ENCODE assay signal across 15 cellular contexts in genomic region chr15:100236981-100237720, GRCh38.
DNase-seq lines count a peak whose midpoint lies in the region; ATAC-seq and TF ChIP-seq lines count a peak whose summit lies in the region.
"Had no signal": no experiment of that assay in that cellular context is flagged by ENCODE, and none has a peak within 500 bp of the region (broad histone marks: within the 10 kb centered on the region; RNA-seq: fewer than 3 reads in every experiment).

No MANE protein-coding gene starts in this region.

- no peaks in the 10 kb centered on the region for H3K36me3 Mint-ChIP-seq in T-helper 2 cell treated with Interferon-gamma antibody and Interleukin-4, amounts not matched to agents 5 μg/mL and 100 μg/mL, for 36 hours (ENCODE audit: low read depth)
- no peaks in the 10 kb centered on the region for H3K36me3 Mint-ChIP-seq in activated naive CD4-positive, alpha-beta T cell treated with anti-CD3 and anti-CD28 coated beads, Interleukin-2, amount 50 U/mL, for 72 hours

- intact Hi-C loops in left ventricle myocardium superior (cut with micrococcal nuclease), result no loop called here

- peaks cover 17% of the 10 kb centered on the region for H4K20me1 ChIP-seq in DND-41 (ENCODE audit: insufficient read depth, low read length)

- H3K4me3 Mint-ChIP-seq in T-helper 2 cell treated with Interferon-gamma antibody and Interleukin-4, amounts not matched to agents 5 μg/mL and 100 μg/mL, for 36 hours, result no peak overlapping the region
- H3K4me3 Mint-ChIP-seq: CD4-positive, CD25-positive, alpha-beta regulatory T cell had no signal

- no peak overlapping the region for H2AFZ ChIP-seq in DND-41 (ENCODE audit: low read depth, low read length)

- H3K36me3 ChIP-seq in DND-41 (ENCODE audit: insufficient read depth, low read length), result peaks cover 98% of the 10 kb centered on the region
- H3K36me3 ChIP-seq: HAP-1 had no signal

- TF ChIP-seq CTCF in DND-41 (IDR thresholded peaks at IDR 0.05; ENCODE audit: borderline replicate concordance, extremely low read depth, low read length, poor library complexity, severe bottlenecking), result no peak

- no peak overlapping the region for H3K27ac Mint-ChIP-seq in T-helper 2 cell treated with Interferon-gamma antibody and Interleukin-4, amounts not matched to agents 5 μg/mL and 100 μg/mL, for 36 hours
- H3K27ac Mint-ChIP-seq in activated naive CD4-positive, alpha-beta T cell treated with anti-CD3 and anti-CD28 coated beads, Interleukin-2, amount 50 U/mL, for 72 hours, result peak overlapping the region in 1 of 2 donors; percentile 29
- H3K27ac Mint-ChIP-seq: CD4-positive, CD25-positive, alpha-beta regulatory T cell had no signal

- H3K9me3 Mint-ChIP-seq in T-helper 2 cell treated with Interferon-gamma antibody and Interleukin-4, amounts not matched to agents 5 μg/mL and 100 μg/mL, for 36 hours, result no peaks in the 10 kb centered on the region
- H3K9me3 Mint-ChIP-seq in activated naive CD4-positive, alpha-beta T cell treated with anti-CD3 and anti-CD28 coated beads, Interleukin-2, amount 50 U/mL, for 72 hours, result no peaks in the 10 kb centered on the region

- H3K9ac ChIP-seq in DND-41 (ENCODE audit: low read depth, low read length), result no peak overlapping the region

- no peaks in the 10 kb centered on the region for H3K4me1 Mint-ChIP-seq in T-helper 2 cell treated with Interferon-gamma antibody and Interleukin-4, amounts not matched to agents 5 μg/mL and 100 μg/mL, for 36 hours (ENCODE audit: low read depth)
- H3K4me1 Mint-ChIP-seq: CD4-positive, CD25-positive, alpha-beta regulatory T cell had no signal

- DNase-seq in DND-41 (no peak), SK-MEL-5 (ENCODE audit: low read depth, low spot score) (peak; percentile 72), medulla oblongata (ENCODE audit: extremely low spot score) (peak; percentile 23), left ventricle myocardium superior (no peak), NOMO-1 (lab: John Stamatoyannopoulos, UW; ENCODE audit: unreplicated experiment in 2 of 2) (no peak)
- DNase-seq in T-helper 2 cell treated with Interferon-gamma antibody and Interleukin-4, amounts not matched to agents 5 μg/mL and 100 μg/mL, for 36 hours (ENCODE audit: low spot score), result no peak
- DNase-seq in activated naive CD4-positive, alpha-beta T cell treated with anti-CD3 and anti-CD28 coated beads, Interleukin-2, amount 50 U/mL, for 72 hours (ENCODE audit: low spot score in 2 of 2), result no peak
- DNase-seq: Calu3; CD4-positive, CD25-positive, alpha-beta regulatory T cell; DMS 273 treated with DMSO at 0.1 percent for 48 hours; GOT3; KBM-7 had no signal

- no peaks in the 10 kb centered on the region for H3K9me3 ChIP-seq in DND-41 (ENCODE audit: insufficient read depth, low read length, severe bottlenecking)
- H3K9me3 ChIP-seq: A549, HAP-1 had no signal

- ATAC-seq in DND-41 (ENCODE audit: insufficient read depth, low read depth), result no peak
- ATAC-seq in left ventricle myocardium superior, result no peak
- no peak for ATAC-seq in activated naive CD4-positive, alpha-beta T cell treated with anti-CD3 and anti-CD28 coated beads, Interleukin-2, amount 50 U/mL, for 72 hours
- ATAC-seq: GM12878 had no signal

- H3K27ac ChIP-seq in DND-41 (ENCODE audit: low read length), result peak overlapping the region; percentile 39; the same call in 1 of the 2 replicates
- H3K27ac ChIP-seq: A549 had no signal

- no peaks in the 10 kb centered on the region for H3K27me3 Mint-ChIP-seq in T-helper 2 cell treated with Interferon-gamma antibody and Interleukin-4, amounts not matched to agents 5 μg/mL and 100 μg/mL, for 36 hours (ENCODE audit: low read depth)
- H3K27me3 Mint-ChIP-seq: CD4-positive, CD25-positive, alpha-beta regulatory T cell had no signal

- in situ Hi-C loops in SK-MEL-5 (cut with HindIII; ENCODE audit: low pct_unique_long_range_greater_than_20kb, low sequenced_read_pairs), result no loop called here

- H3K4me3 ChIP-seq in DND-41 (ENCODE audit: low read depth in 1 of 2, low read length in 2 of 2), result no peak overlapping the region
- H3K4me3 ChIP-seq: A549, GM12878, HAP-1 had no signal

- H3K4me2 ChIP-seq in DND-41 (ENCODE audit: insufficient read depth, low read length), result no peak overlapping the region
- H3K4me2 ChIP-seq: A549 had no signal

- H3K27me3 ChIP-seq in DND-41 (ENCODE audit: insufficient read depth, low read length, poor library complexity), result no peaks in the 10 kb centered on the region

- H3K4me1 ChIP-seq in DND-41 (ENCODE audit: insufficient read depth, low read length), result no peaks in the 10 kb centered on the region
- H3K4me1 ChIP-seq: HAP-1 had no signal

- H3K79me2 ChIP-seq in DND-41 (ENCODE audit: insufficient read depth, low read length), result peaks cover 18% of the 10 kb centered on the region; the same call in 1 of the 2 replicates

Comparison
In these comparisons a context has a peak if more than half of its experiments do, and no peak if none do; other contexts are left out.
1. DNase-seq: peak in SK-MEL-5 (single experiment) and medulla oblongata (single experiment); none in DND-41 (single experiment), left ventricle myocardium superior (single experiment), NOMO-1 (0 of 2), T-helper 2 cell treated with Interferon-gamma antibody and Interleukin-4, amounts not matched to agents 5 μg/mL and 100 μg/mL, for 36 hours (single experiment) and activated naive CD4-positive, alpha-beta T cell treated with anti-CD3 and anti-CD28 coated beads, Interleukin-2, amount 50 U/mL, for 72 hours (0 of 2).